ENCODE assay signal across 18 cellular contexts in the genomic region with DNA sequence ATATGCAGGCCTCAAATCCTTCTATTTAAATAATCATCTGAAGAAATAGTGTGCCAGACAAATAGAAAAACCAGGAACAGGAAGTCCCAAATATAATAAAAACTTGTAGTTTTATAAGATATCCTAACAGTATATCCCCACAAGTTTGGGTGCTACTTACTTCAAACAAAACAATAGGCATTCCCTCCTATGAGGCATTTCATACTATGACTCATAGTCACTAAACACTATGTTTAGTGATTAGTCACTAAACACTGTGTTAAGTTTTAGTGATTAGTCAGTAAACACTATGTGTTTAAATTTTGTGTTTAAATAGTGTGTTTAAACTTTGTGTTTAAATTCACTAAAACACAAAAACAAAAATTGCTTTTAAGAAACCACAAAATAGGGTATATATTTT.
A peak's percentile ranks its signal among the peaks of the same experiment; 100 is the strongest.
DNase-seq lines count a peak whose midpoint lies in the region; ATAC-seq, FAIRE-seq and TF ChIP-seq lines count a peak whose summit lies in the region.
"Had no signal": no experiment of that assay in that cellular context is flagged by ENCODE, and none has a peak within 500 bp of the region (broad histone marks: within the 10 kb centered on the region; RNA-seq: fewer than 3 reads in every experiment).

No MANE protein-coding gene starts in this region.

- no peaks in the 10 kb centered on the region for H3K36me3 Mint-ChIP-seq in H9 (ENCODE audit: insufficient read depth in 1 of 3, low read depth in 3 of 3)
- H3K36me3 Mint-ChIP-seq in nephron progenitor cell (ENCODE audit: low read depth): no peaks in the 10 kb centered on the region

- H3K56ac ChIP-seq in H9 (ENCODE audit: insufficient read length, low read depth, low read length): no peak overlapping the region

- H4K5ac ChIP-seq in H9 (ENCODE audit: insufficient read length, low read depth, low read length): no peak overlapping the region

- H2AFZ ChIP-seq in H9 (ENCODE audit: low read length): no peak overlapping the region

- H2BK5ac ChIP-seq in H9 (ENCODE audit: insufficient read length, low read length): no peak overlapping the region

- H2BK12ac ChIP-seq in H9 (ENCODE audit: insufficient read length, low read depth, low read length): no peak overlapping the region

- no peaks in the 10 kb centered on the region for H4K20me1 ChIP-seq in H9 (ENCODE audit: control insufficient read depth, insufficient read depth, insufficient read length)

- no peak overlapping the region for H3K23ac ChIP-seq in H9 (ENCODE audit: insufficient read length, low read depth, low read length)

- H3K4ac ChIP-seq in H9 (ENCODE audit: low read depth, low read length): no peak overlapping the region

- H3K9me3 Mint-ChIP-seq in H9: no peaks in the 10 kb centered on the region
- H3K9me3 Mint-ChIP-seq in nephron progenitor cell: no peaks in the 10 kb centered on the region
- H3K9me3 Mint-ChIP-seq: dendritic cell treated with granulocyte-macrophage colony-stimulating factor and Interleukin-4, amounts not matched to agents 40 ng/mL and 50 ng/mL, for 4 days; T-helper 2 cell treated with Interferon-gamma antibody and Interleukin-4, amounts not matched to agents 5 μg/mL and 100 μg/mL, for 36 hours had no signal

- no peak overlapping the region for H4K91ac ChIP-seq in H9 (ENCODE audit: insufficient read length, low read depth, low read length)

- H3K4me3 ChIP-seq in prostate gland: no peak overlapping the region

- H3K79me2 ChIP-seq in H9 (ENCODE audit: insufficient read depth, low read length): no peaks in the 10 kb centered on the region

- H3K4me1 Mint-ChIP-seq in H9 (no peaks in the 10 kb centered on the region), nephron progenitor cell (no peaks in the 10 kb centered on the region)

- no peak overlapping the region for H3K4me3 Mint-ChIP-seq in H9
- no peak overlapping the region for H3K4me3 Mint-ChIP-seq in nephron progenitor cell
- H3K4me3 Mint-ChIP-seq: dendritic cell treated with granulocyte-macrophage colony-stimulating factor and Interleukin-4, amounts not matched to agents 40 ng/mL and 50 ng/mL, for 4 days; T-helper 2 cell treated with Interferon-gamma antibody and Interleukin-4, amounts not matched to agents 5 μg/mL and 100 μg/mL, for 36 hours had no signal

- FAIRE-seq in urothelium cell line (lab: Jason Lieb, UNC): no peak

- H2BK20ac ChIP-seq in H9 (ENCODE audit: low read depth, low read length, poor library complexity, severe bottlenecking): no peak overlapping the region

- TF ChIP-seq POLR2A in prostate gland (IDR thresholded peaks at IDR 0.05): no peak

- ATAC-seq in esophagus mucosa: peak; percentile 59
- ATAC-seq: left lobe of liver had no signal

- H3K27me3 ChIP-seq in H9 (ENCODE audit: insufficient read depth, low read length) (no peaks in the 10 kb centered on the region), prostate gland (replicated peaks; ENCODE audit: insufficient read depth) (no peaks in the 10 kb centered on the region)

- no peaks in the 10 kb centered on the region for H3K23me2 ChIP-seq in H9 (ENCODE audit: insufficient read length, low read depth, low read length, poor library complexity, severe bottlenecking)

- no peak overlapping the region for H3K14ac ChIP-seq in H9 (ENCODE audit: insufficient read depth, low read length)

- H3K36me3 ChIP-seq in prostate gland: no peaks in the 10 kb centered on the region

- no peak overlapping the region for H2AK5ac ChIP-seq in H9 (ENCODE audit: insufficient read length, low read length)

- H3K4me2 ChIP-seq in H9 (ENCODE audit: insufficient read depth, insufficient read length, low read length): no peak overlapping the region

- H3T11ph ChIP-seq in H9 (ENCODE audit: low read length): no peak overlapping the region

- no peak overlapping the region for H2BK15ac ChIP-seq in H9 (ENCODE audit: low read depth, low read length)

- H3K18ac ChIP-seq in H9 (ENCODE audit: insufficient read length, low read depth, low read length): no peak overlapping the region

- H3K27ac ChIP-seq in H9 (ENCODE audit: insufficient read length, low read depth, low read length) (no peak overlapping the region), prostate gland (no peak overlapping the region)
- H3K27ac ChIP-seq: C4-2B, HL-60 had no signal

- H4K8ac ChIP-seq in H9 (replicated peaks; ENCODE audit: insufficient read length, low read depth, low read length): no peak overlapping the region

- H3K27me3 Mint-ChIP-seq in H9 (ENCODE audit: low read depth) (no peaks in the 10 kb centered on the region), nephron progenitor cell (ENCODE audit: low read depth, poor library complexity) (no peaks in the 10 kb centered on the region)
- H3K27me3 Mint-ChIP-seq: dendritic cell treated with granulocyte-macrophage colony-stimulating factor and Interleukin-4, amounts not matched to agents 40 ng/mL and 50 ng/mL, for 4 days had no signal

- no peak overlapping the region for H3K27ac Mint-ChIP-seq in H9
- no peak overlapping the region for H3K27ac Mint-ChIP-seq in nephron progenitor cell
- H3K27ac Mint-ChIP-seq: dendritic cell treated with granulocyte-macrophage colony-stimulating factor and Interleukin-4, amounts not matched to agents 40 ng/mL and 50 ng/mL, for 4 days; T-helper 2 cell treated with Interferon-gamma antibody and Interleukin-4, amounts not matched to agents 5 μg/mL and 100 μg/mL, for 36 hours had no signal

- H3K9me3 ChIP-seq in H9 (ENCODE audit: control insufficient read depth, low read depth, low read length) (no peaks in the 10 kb centered on the region), prostate gland (no peaks in the 10 kb centered on the region)

- DNase-seq in HCEC 1CT (peak; percentile 51), RKO (ENCODE audit: low spot score) (peak; percentile 79), urothelium cell line (ENCODE audit: low spot score) (peak; percentile 6), H9 (no peak), nephron progenitor cell (no peak), prostate gland (ENCODE audit: low spot score) (no peak)
- DNase-seq: activated CD4-positive, CD25-positive, alpha-beta regulatory T cell treated with anti-CD3 and anti-CD28 coated beads, Interleukin-2, amount 50 U/mL, for 72 hours; aorta; DMS79 treated with DMSO at 0.1 percent for 48 hours; NCI-H1417 treated with DMSO at 0.1 percent for 48 hours; NCI-H2171 treated with DMSO at 0.1 percent for 48 hours; occipital lobe had no signal

- H3K4me1 ChIP-seq in H9 (ENCODE audit: insufficient read depth, low read length): no peaks in the 10 kb centered on the region
- no peaks in the 10 kb centered on the region for H3K4me1 ChIP-seq in prostate gland (replicated peaks)

- H3K9ac ChIP-seq in H9 (ENCODE audit: extremely low read depth, insufficient read length, low read length): no peak overlapping the region

- TF ChIP-seq CTCF in H9 (conservative IDR thresholded peaks at IDR 0.05) (no peak), nephron progenitor cell (IDR thresholded peaks at IDR 0.05) (no peak), prostate gland (IDR thresholded peaks at IDR 0.05) (no peak)

- H3K79me1 ChIP-seq in H9 (ENCODE audit: insufficient read depth, low read depth, low read length, poor library complexity, severe bottlenecking): no peaks in the 10 kb centered on the region

- intact Hi-C loops in prostate gland (cut with DNase I): no loop called here

- H2BK120ac ChIP-seq in H9 (ENCODE audit: low read depth, low read length, poor library complexity, severe bottlenecking): no peak overlapping the region

Comparison
In these comparisons a context has a peak if more than half of its experiments do, and no peak if none do; other contexts are left out.
1. DNase-seq: peak in HCEC 1CT (single experiment), RKO (single experiment) and urothelium cell line (single experiment); none in H9 (single experiment), nephron progenitor cell (single experiment) and prostate gland (single experiment).